In genomic region chr1:166174108-166174507, GRCh38 we compare ENCODE assay signal across 1 cellular context.
TF ChIP-seq lines count a peak whose summit lies in the region.

No MANE protein-coding gene starts in this region.

TF ChIP-seq in GM23338, 12 proteins besides CTCF, POLR2A, EP300 and RAD21 (continued from another document):
- no peak for TF ChIP-seq ZNF462 (CRISPR knock-in tag; IDR thresholded peaks at IDR 0.05)
- TF ChIP-seq POLR2AphosphoS5 (IDR thresholded peaks at IDR 0.05; ENCODE audit: low read depth): no peak
- TF ChIP-seq ETS1 (IDR thresholded peaks at IDR 0.05): no peak
- no peak for TF ChIP-seq CREB1 (CRISPR knock-in tag; IDR thresholded peaks at IDR 0.05; ENCODE audit: low read depth)
- no peak for TF ChIP-seq EZH2phosphoT487 (IDR thresholded peaks at IDR 0.05; ENCODE audit: unreplicated experiment)
- no peak for TF ChIP-seq NANOG (IDR thresholded peaks at IDR 0.05; ENCODE audit: borderline replicate concordance)
- TF ChIP-seq JUNB (IDR thresholded peaks at IDR 0.05; ENCODE audit: unreplicated experiment): no peak
- TF ChIP-seq ZNF331 (CRISPR knock-in tag; IDR thresholded peaks at IDR 0.05; ENCODE audit: low read depth): no peak
- no peak for TF ChIP-seq REST (IDR thresholded peaks at IDR 0.05; ENCODE audit: unreplicated experiment)
